In genomic region chr5:124843596-124843899, GRCh38 we compare ENCODE assay signal across 26 cellular contexts.
DNase-seq lines count a peak whose midpoint lies in the region; ATAC-seq and TF ChIP-seq lines count a peak whose summit lies in the region.
"Had no signal": no experiment of that assay in that cellular context is flagged by ENCODE, and none has a peak within 500 bp of the region (broad histone marks: within the 10 kb centered on the region; RNA-seq: fewer than 3 reads in every experiment).

No MANE protein-coding gene starts in this region.

- ATAC-seq in GM18520 (IDR thresholded peaks at IDR 0.05; ENCODE audit: unreplicated experiment) (no peak), sciatic nerve (no peak)
- ATAC-seq: A549; activated T-cell treated with anti-CD3 and anti-CD28 coated beads, Interleukin-2, amount 50 U/mL, for 72 hours; esophagus mucosa; naive thymus-derived CD8-positive, alpha-beta T cell; stimulated activated memory B cell treated with anti-CD40 and anti-IgM and Interleukin-4, amounts not matched to agents 10 μg/mL and 1 μg/mL and 100 μg/mL, for 72 hours had no signal

- H3K9me3 Mint-ChIP-seq in MCF 10A (ENCODE audit: unreplicated experiment) (no peaks in the 10 kb centered on the region), immature natural killer cell (peaks cover 0 to 5% (median 0%) of the 10 kb centered on the region in 6 donors)
- H3K9me3 Mint-ChIP-seq: CD4-positive, alpha-beta T cell; stimulated activated memory B cell treated with anti-CD40 and anti-IgM and Interleukin-4, amounts not matched to agents 10 μg/mL and 1 μg/mL and 100 μg/mL, for 72 hours had no signal

- H4K20me1 ChIP-seq in OCI-LY1 (ENCODE audit: insufficient read depth, low read length), result no peaks in the 10 kb centered on the region

- peaks cover 0 to 5% of the 10 kb centered on the region in 2 donors for H3K4me1 ChIP-seq in breast epithelium
- H3K4me1 ChIP-seq in OCI-LY1 (ENCODE audit: insufficient read depth, low read length, severe bottlenecking), result peaks cover 42% of the 10 kb centered on the region
- H3K4me1 ChIP-seq: A549 had no signal

- no peak overlapping the region; the same call in 1 of the 2 replicates for H3K9ac ChIP-seq in OCI-LY1 (ENCODE audit: low read length)

- POLR2A ChIA-PET in MCF 10A (lab: Yijun Ruan, JAX), result interaction anchor here (1.1 to 7.0 kb wide), 6 partner anchors 17 to 1172 kb away, joined by 6 to 138 read pairs (median 26); partner anchors contain the start of gene ZNF608

- H3K36me3 ChIP-seq in breast epithelium (no peaks in the 10 kb centered on the region), OCI-LY1 (ENCODE audit: insufficient read depth, low read length) (no peaks in the 10 kb centered on the region)

- peak overlapping the region; percentile 15; the same call in 1 of the 2 replicates for H3K4me2 ChIP-seq in OCI-LY1 (ENCODE audit: low read length)
- H3K4me2 ChIP-seq: A549 had no signal

- H3K27me3 ChIP-seq in breast epithelium (no peaks in the 10 kb centered on the region), OCI-LY1 (ENCODE audit: insufficient read depth, low read length) (no peaks in the 10 kb centered on the region)

- no peaks in the 10 kb centered on the region for H3K36me3 Mint-ChIP-seq in MCF 10A (ENCODE audit: insufficient read depth, unreplicated experiment)
- H3K36me3 Mint-ChIP-seq in immature natural killer cell, result peaks cover 0 to 3% (median 0%) of the 10 kb centered on the region in 3 donors
- H3K36me3 Mint-ChIP-seq: stimulated activated memory B cell treated with anti-CD40 and anti-IgM and Interleukin-4, amounts not matched to agents 10 μg/mL and 1 μg/mL and 100 μg/mL, for 72 hours had no signal

- H3K4me3 Mint-ChIP-seq in MCF 10A (ENCODE audit: unreplicated experiment) (no peak overlapping the region), immature natural killer cell (peak overlapping the region in 4 of 5 donors; percentile 14 to 66 (median 37))
- H3K4me3 Mint-ChIP-seq: activated T-cell treated with anti-CD3 and anti-CD28 coated beads, Interleukin-2, amount 50 U/mL, for 72 hours; CD4-positive, alpha-beta T cell; central memory CD8-positive, alpha-beta T cell; naive thymus-derived CD8-positive, alpha-beta T cell; stimulated activated memory B cell treated with anti-CD40 and anti-IgM and Interleukin-4, amounts not matched to agents 10 μg/mL and 1 μg/mL and 100 μg/mL, for 72 hours; T-helper 1 cell treated with Interleukin-12 subunit alpha and Interleukin-12 subunit beta and Interleukin-4 antibody, amounts not matched to agents 30 μg/mL and 1 μg/mL, for 36 hours had no signal

- intact Hi-C loops in MCF 10A (cut with micrococcal nuclease), result loop anchor here (2.0 kb wide), 2 partner anchors 53 to 569 kb away; no protein-coding TSS in a partner anchor
- intact Hi-C loops in breast epithelium (cut with DNase I; ENCODE audit: low total_unique reads), result no loop called here
- intact Hi-C loops in sciatic nerve (cut with DNase I), result no loop called here

- TF ChIP-seq POLR2A in breast epithelium (IDR thresholded peaks at IDR 0.05), result no peak

- DNase-seq in MCF 10A (ENCODE audit: unreplicated experiment) (peak; percentile 57), breast epithelium (ENCODE audit: low spot score in 2 of 2) (no peak), immature natural killer cell (no peak), DMS153 treated with DMSO at 0.1 percent for 48 hours (lab: John Stamatoyannopoulos, UW; ENCODE audit: unreplicated experiment) (no peak), sciatic nerve (ENCODE audit: low spot score) (no peak), HuH-7.5 (ENCODE audit: low spot score) (no peak)
- DNase-seq: activated CD4-positive, alpha-beta T cell treated with anti-CD3 and anti-CD28 coated beads, Interleukin-2, amount 50 U/mL, for 48 hours; activated T-cell treated with anti-CD3 and anti-CD28 coated beads, Interleukin-2, amount 50 U/mL, for 72 hours; CD4-positive, alpha-beta T cell; kidney glomerular epithelial cell; naive thymus-derived CD8-positive, alpha-beta T cell; NCI-H1436 treated with DMSO at 0.1 percent for 48 hours; NCI-H774; occipital lobe; OCI-M1; stimulated activated CD4-positive, alpha-beta T cell treated with anti-CD3 and anti-CD28 coated beads, Interleukin-15, amount 100 ng/mL, for 24 hours; substantia nigra had no signal

- H3K9me3 ChIP-seq in breast epithelium, result no peaks in the 10 kb centered on the region
- no peaks in the 10 kb centered on the region for H3K9me3 ChIP-seq in OCI-LY1 (ENCODE audit: low read length)
- H3K9me3 ChIP-seq: A549 had no signal

- H3K27ac Mint-ChIP-seq in MCF 10A (ENCODE audit: low read depth, unreplicated experiment), result no peak overlapping the region
- no peak overlapping the region for H3K27ac Mint-ChIP-seq in immature natural killer cell
- H3K27ac Mint-ChIP-seq: activated T-cell treated with anti-CD3 and anti-CD28 coated beads, Interleukin-2, amount 50 U/mL, for 72 hours; CD4-positive, alpha-beta T cell; naive thymus-derived CD8-positive, alpha-beta T cell; stimulated activated memory B cell treated with anti-CD40 and anti-IgM and Interleukin-4, amounts not matched to agents 10 μg/mL and 1 μg/mL and 100 μg/mL, for 72 hours; T-helper 1 cell treated with Interleukin-12 subunit alpha and Interleukin-12 subunit beta and Interleukin-4 antibody, amounts not matched to agents 30 μg/mL and 1 μg/mL, for 36 hours had no signal

- no peak overlapping the region for H3K27ac ChIP-seq in breast epithelium
- H3K27ac ChIP-seq in OCI-LY1 (ENCODE audit: low read depth, low read length, poor library complexity, severe bottlenecking), result peak overlapping the region; percentile 66
- H3K27ac ChIP-seq: A549, SK-N-MC had no signal

- H3K27me3 Mint-ChIP-seq in MCF 10A (ENCODE audit: insufficient read depth, unreplicated experiment) (no peaks in the 10 kb centered on the region), immature natural killer cell (ENCODE audit: low read depth in 3 of 3) (peaks cover 0 to 4% (median 3%) of the 10 kb centered on the region in 3 donors)
- H3K27me3 Mint-ChIP-seq: CD4-positive, alpha-beta T cell; central memory CD8-positive, alpha-beta T cell; stimulated activated memory B cell treated with anti-CD40 and anti-IgM and Interleukin-4, amounts not matched to agents 10 μg/mL and 1 μg/mL and 100 μg/mL, for 72 hours had no signal

- no peak for TF ChIP-seq CTCF in MCF 10A (IDR thresholded peaks at IDR 0.05; ENCODE audit: unreplicated experiment)
- TF ChIP-seq CTCF in breast epithelium (IDR thresholded peaks at IDR 0.05), result no peak
- TF ChIP-seq CTCF in OCI-LY1 (IDR thresholded peaks at IDR 0.05; ENCODE audit: low read length), result no peak

- H3F3A ChIP-seq in OCI-LY1 (ENCODE audit: insufficient read depth, low read length), result no peaks in the 10 kb centered on the region

- CTCF ChIA-PET in MCF 10A (lab: Yijun Ruan, JAX), result no interaction called here

- BruUV-seq in MCF 10A (replicated peaks; lab: Mats Ljungman, UMichigan), result no TSS peak

- no peaks in the 10 kb centered on the region for H3K9me2 ChIP-seq in OCI-LY1 (ENCODE audit: low read depth, low read length)

- no peaks in the 10 kb centered on the region for H3K79me2 ChIP-seq in OCI-LY1 (ENCODE audit: insufficient read depth, low read length)

- H3K4me1 Mint-ChIP-seq in MCF 10A (ENCODE audit: insufficient read depth, unreplicated experiment) (peaks cover 21% of the 10 kb centered on the region), immature natural killer cell (peaks cover 10 to 15% of the 10 kb centered on the region in 2 donors)
- H3K4me1 Mint-ChIP-seq: central memory CD8-positive, alpha-beta T cell; naive thymus-derived CD8-positive, alpha-beta T cell had no signal

- no peak overlapping the region for H3K4me3 ChIP-seq in breast epithelium
- H3K4me3 ChIP-seq in OCI-LY1 (ENCODE audit: low read depth, low read length, poor library complexity, severe bottlenecking), result no peak overlapping the region
- H3K4me3 ChIP-seq: A549, lung, SK-N-MC had no signal

- peak overlapping the region; percentile 80 for H2AFZ ChIP-seq in OCI-LY1 (ENCODE audit: low read length)
